In genomic region chr1:26861889-26862371, GRCh38 we compare ENCODE assay signal across 11 cellular contexts. TPM values are rescaled to one million over a fixed set of nuclear protein-coding genes. Genes with fewer than 3 reads are reported as not detected.
A peak's percentile ranks its signal among the peaks of the same experiment; 100 is the strongest.
DNase-seq lines count a peak whose midpoint lies in the region; FAIRE-seq and TF ChIP-seq lines count a peak whose summit lies in the region.
"Had no signal": no experiment of that assay in that cellular context is flagged by ENCODE, and none has a peak within 500 bp of the region (broad histone marks: within the 10 kb centered on the region; RNA-seq: fewer than 3 reads in every experiment).

No MANE protein-coding gene starts in this region.

- H3K4me1 Mint-ChIP-seq in progenitor cell of endocrine pancreas (ENCODE audit: low read depth) = peaks cover 8% of the 10 kb centered on the region
- peaks cover 14 to 21% of the 10 kb centered on the region in 2 donors for H3K4me1 Mint-ChIP-seq in immature natural killer cell

- H3K36me3 Mint-ChIP-seq in progenitor cell of endocrine pancreas (ENCODE audit: insufficient read depth) = no peaks in the 10 kb centered on the region
- peaks cover 0 to 7% (median 0%) of the 10 kb centered on the region in 3 donors for H3K36me3 Mint-ChIP-seq in immature natural killer cell

- 88% methylated on average over 7 of the region's 7 CpGs; no CpG with 5 or more reads in 1 of the 2 experiments for WGBS in H1 (ENCODE audit: extremely low coverage in 1 of 2, insufficient coverage in 1 of 2, insufficient read length in 1 of 2, insufficient replicate concordance in 2 of 2, low coverage in 1 of 2, low lambda C conversion rate in 2 of 2, missing lambda C conversion rate in 1 of 2), 2 experiments

- TF ChIP-seq POLR2A in H1 (IDR thresholded peaks at IDR 0.05; ENCODE audit: control extremely low read depth in 1 of 2, low read depth in 2 of 2, low read length in 2 of 2) = no peak

- no peak overlapping the region for H2BK120ac ChIP-seq in H1 (replicated peaks; ENCODE audit: low read depth, low read length)

- H3K27ac Mint-ChIP-seq in progenitor cell of endocrine pancreas = peak overlapping the region; percentile 80
- H3K27ac Mint-ChIP-seq in immature natural killer cell = no peak overlapping the region

- H3K9me3 Mint-ChIP-seq in progenitor cell of endocrine pancreas (ENCODE audit: low read depth) (no peaks in the 10 kb centered on the region), immature natural killer cell (no peaks in the 10 kb centered on the region)

- H3K56ac ChIP-seq in H1 (replicated peaks; ENCODE audit: insufficient read length, low read depth, low read length) = no peak overlapping the region

- H2AFZ ChIP-seq in H1 (ENCODE audit: low read length) = no peak overlapping the region

- H3K23me2 ChIP-seq in H1 (ENCODE audit: low read depth, low read length) = peaks cover 9% of the 10 kb centered on the region

- no peak overlapping the region for H3K4me3 Mint-ChIP-seq in progenitor cell of endocrine pancreas (ENCODE audit: low read depth)
- H3K4me3 Mint-ChIP-seq in immature natural killer cell = peak overlapping the region in 1 of 5 donors; percentile 15

- no peaks in the 10 kb centered on the region for H3K79me2 ChIP-seq in H1 (ENCODE audit: control insufficient read depth in 1 of 2, insufficient read depth in 2 of 2, low read length in 2 of 2)

- TF ChIP-seq RAD21 in H1 (IDR thresholded peaks at IDR 0.05 in 1 of 2, conservative IDR thresholded peaks at IDR 0.05 in 1 of 2; ENCODE audit: low read depth in 2 of 2, low read length in 2 of 2) = no peak

- no peak overlapping the region for H3K23ac ChIP-seq in H1 (ENCODE audit: insufficient read length)

- CTCF ChIA-PET in H1 (lab: Charles Lee; ENCODE audit: partially characterized antibody) = interaction anchor here (0.6 to 22.8 kb wide), 15 partner anchors 8 to 565 kb away, joined by 3 to 547 read pairs (median 4); partner anchors contain the start of genes GPATCH3, GPN2 and PIGV

- H3K4me3 ChIP-seq in H1 (ENCODE audit: extremely low read depth in 1 of 4, insufficient read depth in 2 of 4, low read depth in 3 of 4, low read length in 4 of 4) = no peak overlapping the region
- H3K4me3 ChIP-seq: esophagus muscularis mucosa, left ventricle myocardium inferior had no signal

- H3K27me3 Mint-ChIP-seq in progenitor cell of endocrine pancreas (peaks cover 7% of the 10 kb centered on the region), immature natural killer cell (ENCODE audit: low read depth in 3 of 3) (peaks cover 2 to 6% (median 4%) of the 10 kb centered on the region in 3 donors)

- peak overlapping the region; percentile 76 for H4K91ac ChIP-seq in H1 (replicated peaks; ENCODE audit: insufficient read length, low read length)

- POLR2A ChIA-PET in H1 (lab: Charles Lee; ENCODE audit: partially characterized antibody) = interaction anchor here (1.0 to 1.3 kb wide), 3 partner anchors 29 to 362 kb away, joined by 3 to 6 read pairs (median 3); partner anchors contain the start of gene GPN2

- peak overlapping the region; percentile 8; the same call in 1 of the 2 replicates for H4K8ac ChIP-seq in H1 (ENCODE audit: extremely low read depth, insufficient read depth, low read length)

- DNase-seq in Daoy (ENCODE audit: low read depth) (peak; percentile 69), NCI-H69 (lab: John Stamatoyannopoulos, UW) (peak; percentile 74), H1 (ENCODE audit: low read depth in 1 of 2, low spot score in 2 of 2) (no peak), progenitor cell of endocrine pancreas (ENCODE audit: low spot score, unreplicated experiment) (no peak), immature natural killer cell (no peak), NCI-H1930 (lab: John Stamatoyannopoulos, UW) (no peak)
- DNase-seq in stimulated activated CD8-positive, alpha-beta memory T cell treated with anti-CD3 and anti-CD28 coated beads, Interleukin-4, amount 100 ng/mL, for 48 hours = no peak
- DNase-seq in effector CD8-positive, alpha-beta T cell (lab: John Stamatoyannopoulos, UW) = no peak
- DNase-seq: left ventricle myocardium inferior had no signal

- no peaks in the 10 kb centered on the region for H3K36me3 ChIP-seq in H1 (ENCODE audit: control insufficient read depth in 2 of 4, insufficient read depth in 4 of 4, low read length in 3 of 4)

- TF ChIP-seq CTCF in H1 (IDR thresholded peaks at IDR 0.05; ENCODE audit: control extremely low read depth in 1 of 3, insufficient read depth in 1 of 3, low read depth in 1 of 3, low read length in 3 of 3) = no peak
- TF ChIP-seq CTCF in progenitor cell of endocrine pancreas (IDR thresholded peaks at IDR 0.05; ENCODE audit: unreplicated experiment) = no peak

- H2BK15ac ChIP-seq in H1 (ENCODE audit: low read length) = no peak overlapping the region

- no peak for TF ChIP-seq EP300 in H1 (IDR thresholded peaks at IDR 0.05; ENCODE audit: borderline replicate concordance in 1 of 2, low read depth in 2 of 2, low read length in 2 of 2)

- no peak for FAIRE-seq in H1 (lab: Jason Lieb, UNC)

- H2BK12ac ChIP-seq in H1 (ENCODE audit: low read depth, low read length) = 0 out of 2 replicates have a peak overlapping the region, but pooled peaks have one; percentile 64

- no peak overlapping the region for H3K27ac ChIP-seq in H1 (ENCODE audit: low read depth, low read length)
- H3K27ac ChIP-seq: esophagus muscularis mucosa, left ventricle myocardium inferior had no signal

- no peaks in the 10 kb centered on the region for H3K9me3 ChIP-seq in H1 (ENCODE audit: insufficient read depth in 2 of 2, low read depth in 1 of 2, low read length in 1 of 2)
- H3K9me3 ChIP-seq: esophagus muscularis mucosa, left ventricle myocardium inferior had no signal

- H3K4me2 ChIP-seq in H1 (ENCODE audit: insufficient read depth in 1 of 2, low read depth in 2 of 2, low read length in 2 of 2) = no peak overlapping the region

- peaks cover 0 to 22% (median 19%) of the 10 kb centered on the region in 4 experiments; a peak in 6 of 7 replicates for H3K4me1 ChIP-seq in H1 (replicated peaks in 1 of 4; ENCODE audit: control insufficient read depth in 3 of 4, insufficient read depth in 4 of 4, low read length in 3 of 4)

- peaks cover 4 to 13% (median 12%) of the 10 kb centered on the region in 4 experiments; a peak in 5 of 7 replicates for H3K27me3 ChIP-seq in H1 (replicated peaks in 1 of 4; ENCODE audit: control insufficient read depth in 3 of 4, extremely low read depth in 1 of 4, insufficient read depth in 3 of 4, low read length in 3 of 4)
- H3K27me3 ChIP-seq: esophagus muscularis mucosa had no signal

- H3K4ac ChIP-seq in H1 (replicated peaks; ENCODE audit: insufficient read length, low read depth, low read length) = no peak overlapping the region

- no peak overlapping the region for H3K14ac ChIP-seq in H1 (ENCODE audit: insufficient read length)

- no peak overlapping the region for H4K5ac ChIP-seq in H1 (ENCODE audit: insufficient read length, low read depth, low read length)

- H2AK5ac ChIP-seq in H1 (ENCODE audit: low read depth, low read length) = no peak overlapping the region

- no peak overlapping the region for H2BK5ac ChIP-seq in H1 (ENCODE audit: low read depth, low read length)

- no peak overlapping the region for H3K18ac ChIP-seq in H1 (ENCODE audit: extremely low read depth, low read length)

- no peaks in the 10 kb centered on the region for H4K20me1 ChIP-seq in H1 (replicated peaks in 1 of 2; ENCODE audit: control insufficient read depth in 1 of 2, insufficient read depth in 2 of 2, low read length in 2 of 2)

- no peaks in the 10 kb centered on the region for H3K79me1 ChIP-seq in H1 (ENCODE audit: low read depth, low read length)

- H3K9ac ChIP-seq in H1 (replicated peaks in 1 of 4; ENCODE audit: extremely low read depth in 1 of 4, low read depth in 3 of 4, low read length in 3 of 4) = no peak overlapping the region

- no peak overlapping the region for H2BK20ac ChIP-seq in H1 (ENCODE audit: low read length)

RNA-seq across cellular contexts. Expression of gene SFN, which starts 1.0 kb away (rescaled TPM):
- 0.80 and 1.8 TPM in 2 replicates for total RNA-seq in Daoy (2014; rRNA removed; shearing (Covaris generic))
- 3.9 and 4.0 TPM in 2 replicates for total RNA-seq in H1 (2021; fragmentation: NEBNext Ultra II Directional; extraction: Animal tissue kit (Norgen Biotek cat#: 25700))
- polyA plus RNA-seq in H1 (2011; rRNA removed) (3.3 and 4.2 TPM in 2 replicates), immature natural killer cell (not detected)
- 3.6 TPM for polyA plus RNA-seq in H1 (2011; cell fraction: cytosol; rRNA removed)
- 3.2 TPM for polyA plus RNA-seq in H1 (2011; cell fraction: nucleus; rRNA removed)
- polyA plus RNA-seq in H1 (2012, experiment 1 of 2) = 5.0 to 6.8 TPM (median 6.0 TPM) in 4 replicates
- polyA plus RNA-seq in H1 (2012, experiment 2 of 2) = 4.0 TPM
- 4.2 TPM for polyA plus RNA-seq in H1 (2013, experiment 1 of 2)
- 5.1 TPM for polyA plus RNA-seq in H1 (2013, experiment 2 of 2)
- polyA minus RNA-seq in H1 (2011; rRNA and poly(A)+ RNA removed) = 0.47 and 1.8 TPM in 2 replicates
- 4.6 TPM for polyA minus RNA-seq in H1 (2011; cell fraction: cytosol; rRNA and poly(A)+ RNA removed)
- 3.7 TPM for polyA minus RNA-seq in H1 (2011; cell fraction: nucleus; rRNA and poly(A)+ RNA removed)
- 0.36 and 0.44 TPM in 2 replicates for total RNA-seq in progenitor cell of endocrine pancreas
- total RNA-seq: skeletal muscle tissue had no signal

RNA-seq across cellular contexts. Expression of gene GPN2, which starts 28.2 kb away (rescaled TPM):
- 13.3 and 16.7 TPM in 2 replicates for total RNA-seq in Daoy (2014; rRNA removed; shearing (Covaris generic))
- total RNA-seq in H1 (2021; fragmentation: NEBNext Ultra II Directional; extraction: Animal tissue kit (Norgen Biotek cat#: 25700)) = 29.6 and 36.8 TPM in 2 replicates
- 27.3 and 34.8 TPM in 2 replicates for polyA plus RNA-seq in H1 (2011; rRNA removed)
- polyA plus RNA-seq in H1 (2011; cell fraction: cytosol; rRNA removed) = 25.1 TPM
- 43.6 TPM for polyA plus RNA-seq in H1 (2011; cell fraction: nucleus; rRNA removed)
- polyA plus RNA-seq in H1 (2012, experiment 1 of 2) = 20.4 to 32.9 TPM (median 29.8 TPM) in 4 replicates
- polyA plus RNA-seq in H1 (2012, experiment 2 of 2) = 24.3 TPM
- polyA plus RNA-seq in H1 (2013, experiment 1 of 2) = 17.9 TPM
- polyA plus RNA-seq in H1 (2013, experiment 2 of 2) = 16.9 TPM
- polyA minus RNA-seq in H1 (2011; rRNA and poly(A)+ RNA removed) = 42.5 and 57.8 TPM in 2 replicates
- polyA minus RNA-seq in H1 (2011; cell fraction: cytosol; rRNA and poly(A)+ RNA removed) = 37.3 TPM
- 20.5 TPM for polyA minus RNA-seq in H1 (2011; cell fraction: nucleus; rRNA and poly(A)+ RNA removed)
- total RNA-seq in progenitor cell of endocrine pancreas = 36.5 and 37.4 TPM in 2 replicates
- polyA plus RNA-seq in immature natural killer cell = 10 to 100 TPM in 2 of 3 donors, 1 to 10 TPM in 1; 8.3 to 22.1 (median 10.0) TPM

RNA-seq across cellular contexts. Expression of gene ZDHHC18, which starts 35.4 kb away (rescaled TPM):
- 10.7 and 13.9 TPM in 2 replicates for total RNA-seq in Daoy (2014; rRNA removed; shearing (Covaris generic))
- total RNA-seq in H1 (2021; fragmentation: NEBNext Ultra II Directional; extraction: Animal tissue kit (Norgen Biotek cat#: 25700)) = 29.2 and 29.7 TPM in 2 replicates
- polyA plus RNA-seq in H1 (2011; rRNA removed) (49.8 and 61.3 TPM in 2 replicates), immature natural killer cell (1 to 10 TPM; 7.3 to 8.8 (median 7.8) TPM)
- 38.2 TPM for polyA plus RNA-seq in H1 (2011; cell fraction: cytosol; rRNA removed)
- 48.3 TPM for polyA plus RNA-seq in H1 (2011; cell fraction: nucleus; rRNA removed)
- polyA plus RNA-seq in H1 (2012, experiment 1 of 2) = 16.3 to 34.7 TPM (median 30.6 TPM) in 4 replicates
- polyA plus RNA-seq in H1 (2012, experiment 2 of 2) = 31.7 TPM
- polyA plus RNA-seq in H1 (2013, experiment 1 of 2) = 30.5 TPM
- 34.5 TPM for polyA plus RNA-seq in H1 (2013, experiment 2 of 2)
- polyA minus RNA-seq in H1 (2011; rRNA and poly(A)+ RNA removed) = 47.7 and 51.8 TPM in 2 replicates
- polyA minus RNA-seq in H1 (2011; cell fraction: cytosol; rRNA and poly(A)+ RNA removed) = 24.8 TPM
- 16.9 TPM for polyA minus RNA-seq in H1 (2011; cell fraction: nucleus; rRNA and poly(A)+ RNA removed)
- total RNA-seq in progenitor cell of endocrine pancreas = 22.9 and 26.1 TPM in 2 replicates

RNA-seq across cellular contexts. Expression of gene GPATCH3, which starts 38.3 kb away (rescaled TPM):
- total RNA-seq in Daoy (2014; rRNA removed; shearing (Covaris generic)) = 9.2 and 9.9 TPM in 2 replicates
- total RNA-seq in H1 (2021; fragmentation: NEBNext Ultra II Directional; extraction: Animal tissue kit (Norgen Biotek cat#: 25700)) = 17.4 and 19.8 TPM in 2 replicates
- polyA plus RNA-seq in H1 (2011; rRNA removed) (7.9 and 11.6 TPM in 2 replicates), immature natural killer cell (10 to 100 TPM; 10.4 to 17.3 (median 15.1) TPM)
- polyA plus RNA-seq in H1 (2011; cell fraction: cytosol; rRNA removed) = 12.5 TPM
- 13.1 TPM for polyA plus RNA-seq in H1 (2011; cell fraction: nucleus; rRNA removed)
- polyA plus RNA-seq in H1 (2012, experiment 1 of 2) = 13.0 to 16.1 TPM (median 14.3 TPM) in 4 replicates
- polyA plus RNA-seq in H1 (2012, experiment 2 of 2) = 12.4 TPM
- 11.3 TPM for polyA plus RNA-seq in H1 (2013, experiment 1 of 2)
- 11.8 TPM for polyA plus RNA-seq in H1 (2013, experiment 2 of 2)
- polyA minus RNA-seq in H1 (2011; rRNA and poly(A)+ RNA removed) = 4.4 and 5.9 TPM in 2 replicates
- 9.6 TPM for polyA minus RNA-seq in H1 (2011; cell fraction: cytosol; rRNA and poly(A)+ RNA removed)
- polyA minus RNA-seq in H1 (2011; cell fraction: nucleus; rRNA and poly(A)+ RNA removed) = 11.5 TPM
- 21.2 and 23.9 TPM in 2 replicates for total RNA-seq in progenitor cell of endocrine pancreas

RNA-seq across cellular contexts. Expression of gene NR0B2, which starts 51.8 kb away (rescaled TPM):
- total RNA-seq in Daoy (2014; rRNA removed; shearing (Covaris generic)) = not detected in 2 replicates
- not detected in 2 replicates for total RNA-seq in H1 (2021; fragmentation: NEBNext Ultra II Directional; extraction: Animal tissue kit (Norgen Biotek cat#: 25700))
- polyA plus RNA-seq in H1 (2011; rRNA removed) (not detected in 2 replicates), immature natural killer cell (not detected)
- polyA plus RNA-seq in H1 (2011; cell fraction: cytosol; rRNA removed) = not detected
- not detected for polyA plus RNA-seq in H1 (2011; cell fraction: nucleus; rRNA removed)
- 0.14 TPM in 1 of 4 replicates, not detected in the others for polyA plus RNA-seq in H1 (2012, experiment 1 of 2)
- not detected for polyA plus RNA-seq in H1 (2012, experiment 2 of 2)
- not detected for polyA plus RNA-seq in H1 (2013, experiment 1 of 2)
- not detected for polyA plus RNA-seq in H1 (2013, experiment 2 of 2)
- polyA minus RNA-seq in H1 (2011; rRNA and poly(A)+ RNA removed) = not detected in 2 replicates
- polyA minus RNA-seq in H1 (2011; cell fraction: cytosol; rRNA and poly(A)+ RNA removed) = not detected
- not detected for polyA minus RNA-seq in H1 (2011; cell fraction: nucleus; rRNA and poly(A)+ RNA removed)
- total RNA-seq in progenitor cell of endocrine pancreas = 10.3 and 11.9 TPM in 2 replicates
- total RNA-seq: esophagus muscularis mucosa, skeletal muscle tissue had no signal

Comparison
In these comparisons a context has a peak if more than half of its experiments do, and no peak if none do; other contexts are left out.
1. DNase-seq: peak in Daoy (single experiment) and NCI-H69 (single experiment); none in H1 (0 of 2), progenitor cell of endocrine pancreas (single experiment), immature natural killer cell (0 of 3), stimulated activated CD8-positive, alpha-beta memory T cell treated with anti-CD3 and anti-CD28 coated beads, Interleukin-4, amount 100 ng/mL, for 48 hours (single experiment), NCI-H1930 (0 of 2) and effector CD8-positive, alpha-beta T cell (single experiment).